Comparison of ENCODE assay signal across 27 cellular contexts in the genomic region with DNA sequence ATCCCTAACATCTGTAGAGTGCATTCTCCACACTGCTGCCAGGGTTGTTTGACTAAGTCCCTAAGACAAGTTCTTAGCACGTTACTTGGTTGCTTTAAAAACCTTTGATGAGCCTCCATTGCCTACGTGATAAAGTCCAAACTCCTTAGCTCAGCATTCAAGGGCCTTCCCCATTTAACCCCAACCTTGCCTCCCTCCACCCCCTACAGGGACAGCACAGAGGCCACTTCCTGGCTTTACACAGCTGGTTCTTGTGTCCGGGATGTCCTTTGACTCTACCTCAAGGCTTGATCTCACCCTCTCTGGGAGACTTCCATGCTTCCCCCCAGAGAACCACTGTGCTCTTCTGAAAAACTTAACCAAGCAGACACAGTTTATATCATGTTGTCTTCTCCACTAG. TPM values are rescaled to one million over a fixed set of nuclear protein-coding genes. Genes with fewer than 3 reads are reported as not detected.
DNase-seq lines count a peak whose midpoint lies in the region; ATAC-seq, FAIRE-seq and TF ChIP-seq lines count a peak whose summit lies in the region.
"Had no signal": no experiment of that assay in that cellular context is flagged by ENCODE, and none has a peak within 500 bp of the region (broad histone marks: within the 10 kb centered on the region; RNA-seq: fewer than 3 reads in every experiment).

No MANE protein-coding gene starts in this region.

- H3K4me1 Mint-ChIP-seq in CD4-positive, alpha-beta memory T cell: peaks cover 0 to 2% (median 0%) of the 10 kb centered on the region in 4 donors

- peaks cover 4 to 6% of the 10 kb centered on the region in 2 donors for H3K27me3 Mint-ChIP-seq in CD4-positive, alpha-beta memory T cell
- H3K27me3 Mint-ChIP-seq: CD4-positive, CD25-positive, alpha-beta regulatory T cell had no signal

- TF ChIP-seq CTCF in A549 (IDR thresholded peaks at IDR 0.05): no peak

- H3K4me3 Mint-ChIP-seq in CD4-positive, alpha-beta memory T cell: no peak overlapping the region
- H3K4me3 Mint-ChIP-seq: CD4-positive, CD25-positive, alpha-beta regulatory T cell; effector memory CD8-positive, alpha-beta T cell; T-helper 2 cell treated with Interferon-gamma antibody and Interleukin-4, amounts not matched to agents 5 μg/mL and 100 μg/mL, for 36 hours had no signal

- no peak for FAIRE-seq in A549 (lab: Jason Lieb, UNC)
- FAIRE-seq in GM19239 (lab: Jason Lieb, UNC): no peak
- FAIRE-seq: GM18507 had no signal

- no peaks in the 10 kb centered on the region for H3K9me3 ChIP-seq in A549
- no peaks in the 10 kb centered on the region for H3K9me3 ChIP-seq in CD4-positive, alpha-beta memory T cell (ENCODE audit: control insufficient read depth in 1 of 2, low read length in 2 of 2)
- H3K9me3 ChIP-seq: heart right ventricle, SJCRH30 had no signal

- CTCF ChIA-PET in A549 (lab: Yijun Ruan, JAX): interaction anchor here (0.9 to 2.3 kb wide), 7 partner anchors 11 to 44 kb away, joined by 3 to 10 read pairs (median 3); no protein-coding TSS in a partner anchor
- CTCF ChIA-PET in CD4-positive, alpha-beta memory T cell (lab: Charles Lee; ENCODE audit: partially characterized antibody): no interaction called here

- intact Hi-C loops in CD4-positive, alpha-beta memory T cell (cut with micrococcal nuclease): no loop called here

- no peak for TF ChIP-seq RAD21 in A549 (conservative IDR thresholded peaks at IDR 0.05 in 1 of 2, IDR thresholded peaks at IDR 0.05 in 1 of 2)

- H3K9me3 Mint-ChIP-seq in CD4-positive, alpha-beta memory T cell: no peaks in the 10 kb centered on the region
- H3K9me3 Mint-ChIP-seq: effector memory CD8-positive, alpha-beta T cell; T-helper 2 cell treated with Interferon-gamma antibody and Interleukin-4, amounts not matched to agents 5 μg/mL and 100 μg/mL, for 36 hours had no signal

- H3K27ac Mint-ChIP-seq in CD4-positive, alpha-beta memory T cell: no peak overlapping the region
- H3K27ac Mint-ChIP-seq: effector memory CD8-positive, alpha-beta T cell; T-helper 2 cell treated with Interferon-gamma antibody and Interleukin-4, amounts not matched to agents 5 μg/mL and 100 μg/mL, for 36 hours had no signal

- H3K36me3 Mint-ChIP-seq in CD4-positive, alpha-beta memory T cell: no peaks in the 10 kb centered on the region
- H3K36me3 Mint-ChIP-seq: CD4-positive, CD25-positive, alpha-beta regulatory T cell had no signal

- ATAC-seq in A549 (no peak), GM18868 (IDR thresholded peaks at IDR 0.05; ENCODE audit: unreplicated experiment) (peak; percentile 56), left lobe of liver (no peak)
- ATAC-seq: effector memory CD8-positive, alpha-beta T cell; heart right ventricle; sciatic nerve had no signal

- no peak for TF ChIP-seq POLR2A in A549 (IDR thresholded peaks at IDR 0.05; ENCODE audit: low read length)

- DNase-seq in A549 (ENCODE audit: low read depth in 1 of 2, low spot score in 1 of 2): no peak
- DNase-seq in brain pericyte (ENCODE audit: low read depth, low spot score): peak; percentile 59
- DNase-seq in islet precursor cell: peak; percentile 30
- DNase-seq in activated T-cell treated with anti-CD3 and anti-CD28 coated beads for 4 hours: no peak
- DNase-seq in left lobe of liver (ENCODE audit: low spot score): no peak
- DNase-seq in GM19239 (ENCODE audit: insufficient read length, low spot score): no peak
- no peak for DNase-seq in CD4-positive, alpha-beta memory T cell
- DNase-seq: ACHN; activated CD4-positive, CD25-positive, alpha-beta regulatory T cell; activated CD8-positive, alpha-beta memory T cell treated with anti-CD3 and anti-CD28 coated beads for 24 hours; CD4-positive, CD25-positive, alpha-beta regulatory T cell; DMS79; effector memory CD8-positive, alpha-beta T cell; heart right ventricle; midbrain; NCI-H2171; NCI-H748 treated with DMSO at 0.1 percent for 48 hours; PC-3; SJCRH30; stimulated activated naive CD4-positive, alpha-beta T cell treated with Interleukin-2 at 50 U/mL for 16 hours had no signal

- H3K4me1 ChIP-seq in A549: peaks cover 38% of the 10 kb centered on the region
- H3K4me1 ChIP-seq in CD4-positive, alpha-beta memory T cell (ENCODE audit: insufficient read depth, low read length): no peaks in the 10 kb centered on the region

- no peak for TF ChIP-seq EP300 in A549 (IDR thresholded peaks at IDR 0.05)

- POLR2A ChIA-PET in A549 (lab: Yijun Ruan, JAX): no interaction called here
- POLR2A ChIA-PET in CD4-positive, alpha-beta memory T cell (lab: Charles Lee; ENCODE audit: partially characterized antibody): no interaction called here

- H3K27me3 ChIP-seq in CD4-positive, alpha-beta memory T cell (ENCODE audit: insufficient read depth, low read length): no peaks in the 10 kb centered on the region
- H3K27me3 ChIP-seq: heart right ventricle, SJCRH30 had no signal

- H3K4me2 ChIP-seq in A549: peak overlapping the region; percentile 64

- no peaks in the 10 kb centered on the region for H3K36me3 ChIP-seq in CD4-positive, alpha-beta memory T cell (ENCODE audit: insufficient read depth, low read length)
- H3K36me3 ChIP-seq: heart right ventricle, SJCRH30 had no signal

- WGBS in A549 (ENCODE audit: missing lambda C conversion rate): 65% methylated on average over 3 of the region's 3 CpGs

- no peak overlapping the region for H3K4me3 ChIP-seq in A549
- H3K4me3 ChIP-seq in CD4-positive, alpha-beta memory T cell (ENCODE audit: low read length in 2 of 2): no peak overlapping the region
- H3K4me3 ChIP-seq: heart right ventricle, SJCRH30 had no signal

- H3K27ac ChIP-seq in A549: peak overlapping the region; percentile 59 to 80; a peak in 5 of 6 replicates
- no peak overlapping the region for H3K27ac ChIP-seq in CD4-positive, alpha-beta memory T cell (ENCODE audit: low read depth, low read length)
- H3K27ac ChIP-seq: heart right ventricle had no signal

TF ChIP-seq in A549, 52 proteins besides CTCF, POLR2A, EP300 and RAD21:
- TF ChIP-seq MAFK (IDR thresholded peaks at IDR 0.05; ENCODE audit: partially characterized antibody) (peak; percentile 35), CEBPB (IDR thresholded peaks at IDR 0.05) (no peak)

RNA-seq across cellular contexts. Expression of a gene that starts 29.4 kb away (rescaled TPM):
- polyA plus RNA-seq in A549 (2011; rRNA removed) (not detected in 2 replicates), A549 (2017; fragmentation: RNase III; extraction: RNeasy Plus Mini Kit Qiagen cat#74134 plus additional on column Dnase treatment) (not detected in 3 replicates)
- polyA plus RNA-seq in A549 (2012; cell fraction: cytosol; rRNA removed): not detected in 2 replicates
- not detected in 2 replicates for polyA plus RNA-seq in A549 (2012; cell fraction: nucleus; rRNA removed)
- polyA minus RNA-seq in A549 (2011; rRNA and poly(A)+ RNA removed): not detected in 2 replicates
- not detected for total RNA-seq in left lobe of liver
- not detected for total RNA-seq in CD4-positive, alpha-beta memory T cell
- polyA plus RNA-seq in CD4-positive, alpha-beta memory T cell: not detected
- total RNA-seq: cardiac septum; CD4-positive, CD25-positive, alpha-beta regulatory T cell; heart right ventricle; kidney epithelial cell; PC-3; sciatic nerve; SJCRH30; ureter had no signal
- polyA plus RNA-seq: CD4-positive, CD25-positive, alpha-beta regulatory T cell; heart right ventricle had no signal

Comparison
In these comparisons a context has a peak if more than half of its experiments do, and no peak if none do; other contexts are left out.
1. DNase-seq: peak in brain pericyte (single experiment) and islet precursor cell (single experiment); none in A549 (0 of 2), activated T-cell treated with anti-CD3 and anti-CD28 coated beads for 4 hours (single experiment), left lobe of liver (single experiment), GM19239 (single experiment) and CD4-positive, alpha-beta memory T cell (0 of 5).